ENCODE assay signal across 9 cellular contexts in genomic region chr9:37407468-37407867, GRCh38. TPM values are rescaled to one million over a fixed set of nuclear protein-coding genes. Genes with fewer than 3 reads are reported as not detected.
DNase-seq lines count a peak whose midpoint lies in the region; ATAC-seq, FAIRE-seq and TF ChIP-seq lines count a peak whose summit lies in the region.
"Had no signal": no experiment of that assay in that cellular context is flagged by ENCODE, and none has a peak within 500 bp of the region (broad histone marks: within the 10 kb centered on the region; RNA-seq: fewer than 3 reads in every experiment).

No MANE protein-coding gene starts in this region.

- no peak overlapping the region for H3K4me3 Mint-ChIP-seq in glutamatergic neuron (ENCODE audit: unreplicated experiment)

- FAIRE-seq in GM18507 (lab: Jason Lieb, UNC) = peak; percentile 72

- H3K4me1 Mint-ChIP-seq in glutamatergic neuron (ENCODE audit: low read depth, unreplicated experiment) = peaks cover 5% of the 10 kb centered on the region

- TF ChIP-seq CTCF in BJ (IDR thresholded peaks at IDR 0.05; ENCODE audit: insufficient read depth, low read depth, low read length) (peak; percentile 15; the same call in 1 of the 2 replicates), RWPE1 (conservative IDR thresholded peaks at IDR 0.05; ENCODE audit: low read depth) (peak; percentile 52), glutamatergic neuron (IDR thresholded peaks at IDR 0.05; ENCODE audit: partially characterized antibody, unreplicated experiment) (peak; percentile 16)

- DNase-seq in BJ (ENCODE audit: low read depth) = no peak
- no peak for DNase-seq in GM18507 (ENCODE audit: extremely low spot score, insufficient read length, low read depth)
- peak; percentile 28 for DNase-seq in RWPE1 (ENCODE audit: low spot score)
- no peak for DNase-seq in glutamatergic neuron
- DNase-seq in central memory CD4-positive, alpha-beta T cell = no peak
- DNase-seq: mucosa of descending colon had no signal

- H3K27ac Mint-ChIP-seq in glutamatergic neuron (ENCODE audit: unreplicated experiment) = no peak overlapping the region

- H3K36me3 Mint-ChIP-seq in glutamatergic neuron (ENCODE audit: unreplicated experiment) = peaks cover 3% of the 10 kb centered on the region

- no peaks in the 10 kb centered on the region for H3K36me3 ChIP-seq in BJ (ENCODE audit: control insufficient read depth, insufficient read depth, low read length)

- peaks cover 3% of the 10 kb centered on the region for H3K9me3 Mint-ChIP-seq in glutamatergic neuron (ENCODE audit: unreplicated experiment)

- POLR2A ChIA-PET in BJ (lab: Charles Lee) = no interaction called here
- POLR2A ChIA-PET in RWPE1 (lab: Yijun Ruan, JAX; ENCODE audit: low non-redundant PET) = interaction anchor here (0.6 kb wide), 1 partner anchor 329 kb away, joined by 3 read pairs; no protein-coding TSS in a partner anchor

- peaks cover 4% of the 10 kb centered on the region for H3K27me3 Mint-ChIP-seq in glutamatergic neuron (ENCODE audit: unreplicated experiment)

- H3K4me3 ChIP-seq in BJ (ENCODE audit: low read depth, low read length) = no peak overlapping the region
- H3K4me3 ChIP-seq: mucosa of descending colon had no signal

- H3K27me3 ChIP-seq in BJ (ENCODE audit: control insufficient read depth, insufficient read depth, low read length) = peaks cover 1% of the 10 kb centered on the region; the same call in 1 of the 2 replicates

- H3K27ac ChIP-seq in RWPE1 = no peak overlapping the region

- no peak for ATAC-seq in GM19397 (IDR thresholded peaks at IDR 0.05; ENCODE audit: unreplicated experiment)
- no peak for ATAC-seq in GM21786 (IDR thresholded peaks at IDR 0.05; ENCODE audit: unreplicated experiment)
- no peak for ATAC-seq in HG02588 (IDR thresholded peaks at IDR 0.05; ENCODE audit: unreplicated experiment)
- ATAC-seq: mucosa of descending colon had no signal

- CTCF ChIA-PET in BJ (lab: Yijun Ruan, JAX) = interaction anchor here (1.2 to 1.7 kb wide), 3 partner anchors 8 to 11 kb away, joined by 3 to 4 read pairs (median 3); no protein-coding TSS in a partner anchor
- CTCF ChIA-PET in RWPE1 (lab: Yijun Ruan, JAX) = interaction anchor here (0.6 kb wide), 1 partner anchor 503 kb away, joined by 12 read pairs; no protein-coding TSS in a partner anchor

RNA-seq across cellular contexts. Expression of gene GRHPR, which starts 15.0 kb away (rescaled TPM):
- polyA plus RNA-seq in BJ (2011; rRNA removed) = 159 and 227 TPM in 2 replicates
- polyA minus RNA-seq in BJ (2011; rRNA and poly(A)+ RNA removed) = 102 and 164 TPM in 2 replicates
- total RNA-seq in glutamatergic neuron (ENCODE audit: unreplicated experiment) = 78.1 TPM

RNA-seq across cellular contexts. Expression of gene ZBTB5, which starts 57.8 kb away (rescaled TPM):
- 11.6 and 12.6 TPM in 2 replicates for polyA plus RNA-seq in BJ (2011; rRNA removed)
- 13.9 and 19.7 TPM in 2 replicates for polyA minus RNA-seq in BJ (2011; rRNA and poly(A)+ RNA removed)
- total RNA-seq in glutamatergic neuron (ENCODE audit: unreplicated experiment) = 14.3 TPM
